In genomic region chr22:27809226-27809625, GRCh38 we compare ENCODE assay signal across 1 cellular context.
TF ChIP-seq lines count a peak whose summit lies in the region.

No MANE protein-coding gene starts in this region.

TF ChIP-seq in IMR-90, 13 proteins besides CTCF, POLR2A, EP300 and RAD21:
- TF ChIP-seq ELK1 (IDR thresholded peaks at IDR 0.05; ENCODE audit: borderline replicate concordance, low read depth, low read length) (no peak), CEBPB (IDR thresholded peaks at IDR 0.05; ENCODE audit: low read depth, low read length) (no peak), USF2 (IDR thresholded peaks at IDR 0.05; ENCODE audit: low read depth, low read length) (no peak), MXI1 (IDR thresholded peaks at IDR 0.05; ENCODE audit: borderline replicate concordance, low read depth, low read length) (no peak), SMC3 (IDR thresholded peaks at IDR 0.05; ENCODE audit: low read depth, low read length) (no peak), RFX5 (IDR thresholded peaks at IDR 0.05; ENCODE audit: low read depth, low read length) (no peak), CHD1 (IDR thresholded peaks at IDR 0.05; ENCODE audit: low read depth, low read length) (no peak), BHLHE40 (IDR thresholded peaks at IDR 0.05; ENCODE audit: low read depth, low read length) (no peak), RCOR1 (IDR thresholded peaks at IDR 0.05; ENCODE audit: insufficient replicate concordance, low read length) (no peak), FOS (IDR thresholded peaks at IDR 0.05; ENCODE audit: low read depth, low read length) (no peak), MAZ (IDR thresholded peaks at IDR 0.05; ENCODE audit: borderline replicate concordance, low read depth, low read length) (no peak), NFE2L2 (IDR thresholded peaks at IDR 0.05; ENCODE audit: low read depth, low read length) (no peak), MAFK (IDR thresholded peaks at IDR 0.05; ENCODE audit: low read depth, low read length) (no peak)
